ENCODE assay signal across 17 cellular contexts in the genomic region with DNA sequence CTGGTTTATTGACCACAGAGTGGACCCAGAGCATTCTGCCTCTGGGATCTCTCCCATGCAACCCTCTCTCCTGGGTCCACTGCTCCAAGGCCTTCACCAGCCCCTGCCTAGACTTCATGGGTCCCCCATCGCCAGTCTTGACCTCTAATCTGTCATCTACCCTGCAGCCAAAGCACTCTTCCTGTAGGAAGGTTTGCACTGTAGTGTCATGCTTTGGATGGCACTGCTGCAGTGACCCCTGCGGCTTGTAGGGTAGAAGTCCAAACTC. TPM values are rescaled to one million over a fixed set of nuclear protein-coding genes. Genes with fewer than 3 reads are reported as not detected.
DNase-seq lines count a peak whose midpoint lies in the region; ATAC-seq, FAIRE-seq and TF ChIP-seq lines count a peak whose summit lies in the region.
"Had no signal": no experiment of that assay in that cellular context is flagged by ENCODE, and none has a peak within 500 bp of the region (broad histone marks: within the 10 kb centered on the region; RNA-seq: fewer than 3 reads in every experiment).

No MANE protein-coding gene starts in this region.

- TF ChIP-seq CTCF in heart left ventricle (IDR thresholded peaks at IDR 0.05) (no peak), kidney (IDR thresholded peaks at IDR 0.05; ENCODE audit: borderline replicate concordance, extremely low read depth, insufficient read depth) (no peak)

- no peaks in the 10 kb centered on the region for H3K9me3 Mint-ChIP-seq in stimulated activated naive B cell treated with anti-CD40 and anti-IgM and Interleukin-4, amounts not matched to agents 10 μg/mL and 1 μg/mL and 100 μg/mL, for 72 hours
- H3K9me3 Mint-ChIP-seq: CD8-positive, alpha-beta T cell had no signal

- no peak for TF ChIP-seq POLR2A in heart left ventricle (IDR thresholded peaks at IDR 0.05)

- intact Hi-C loops in cardiac septum (cut with DNase I) (loop anchor here (5.0 kb wide), 1 partner anchor 60 kb away; no protein-coding TSS in a partner anchor), heart left ventricle (cut with DNase I) (no loop called here), kidney (cut with DNase I) (no loop called here)

- WGBS in heart left ventricle, 4 donors: 95 to 100% (median 97%) methylated on average over 2 of the region's 2 CpGs

- H3K4me1 ChIP-seq in heart left ventricle (peaks cover 0 to 15% (median 11%) of the 10 kb centered on the region in 12 donors), NT2/D1 (ENCODE audit: insufficient read depth, insufficient read length) (peaks cover 6% of the 10 kb centered on the region), kidney (ENCODE audit: control insufficient read depth in 1 of 2, insufficient read depth in 1 of 2, low read depth in 1 of 2, low read length in 2 of 2) (no peaks in the 10 kb centered on the region)

- H3K36me3 Mint-ChIP-seq in stimulated activated naive B cell treated with anti-CD40 and anti-IgM and Interleukin-4, amounts not matched to agents 10 μg/mL and 1 μg/mL and 100 μg/mL, for 72 hours: peaks cover 0 to 3% of the 10 kb centered on the region in 2 donors
- H3K36me3 Mint-ChIP-seq: CD8-positive, alpha-beta T cell had no signal

- H3K27me3 ChIP-seq in heart left ventricle (no peaks in the 10 kb centered on the region), NT2/D1 (ENCODE audit: insufficient read depth, insufficient read length) (no peaks in the 10 kb centered on the region)

- H3K27ac Mint-ChIP-seq in stimulated activated naive B cell treated with anti-CD40 and anti-IgM and Interleukin-4, amounts not matched to agents 10 μg/mL and 1 μg/mL and 100 μg/mL, for 72 hours: peak overlapping the region; percentile 95
- H3K27ac Mint-ChIP-seq: CD8-positive, alpha-beta T cell had no signal

- peaks cover 38 to 61% of the 10 kb centered on the region in 2 donors for H3K4me1 Mint-ChIP-seq in stimulated activated naive B cell treated with anti-CD40 and anti-IgM and Interleukin-4, amounts not matched to agents 10 μg/mL and 1 μg/mL and 100 μg/mL, for 72 hours

- peak overlapping the region; percentile 70 to 76 for H3K4me3 Mint-ChIP-seq in stimulated activated naive B cell treated with anti-CD40 and anti-IgM and Interleukin-4, amounts not matched to agents 10 μg/mL and 1 μg/mL and 100 μg/mL, for 72 hours
- H3K4me3 Mint-ChIP-seq: CD8-positive, alpha-beta T cell had no signal

- H3K4me3 ChIP-seq in heart left ventricle: no peak overlapping the region
- no peak overlapping the region for H3K4me3 ChIP-seq in NT2/D1 (ENCODE audit: insufficient read length, low read depth)
- no peak overlapping the region for H3K4me3 ChIP-seq in kidney (ENCODE audit: low read length in 2 of 2)

- H3K9ac ChIP-seq in NT2/D1 (ENCODE audit: insufficient read length, low read depth) (peak overlapping the region; percentile 4), kidney (ENCODE audit: low read length in 2 of 2) (no peak overlapping the region)

- no peaks in the 10 kb centered on the region for H3K27me3 Mint-ChIP-seq in stimulated activated naive B cell treated with anti-CD40 and anti-IgM and Interleukin-4, amounts not matched to agents 10 μg/mL and 1 μg/mL and 100 μg/mL, for 72 hours

- H3K36me3 ChIP-seq in heart left ventricle (no peaks in the 10 kb centered on the region), NT2/D1 (ENCODE audit: insufficient read depth, insufficient read length, low read length) (no peaks in the 10 kb centered on the region), kidney (ENCODE audit: control insufficient read depth in 1 of 2, insufficient read depth in 2 of 2, low read length in 2 of 2) (peaks cover 0 to 5% of the 10 kb centered on the region in 2 donors)

- H3K27ac ChIP-seq in heart left ventricle (no peak overlapping the region), kidney (ENCODE audit: low read depth in 2 of 2, low read length in 2 of 2) (no peak overlapping the region)

- ATAC-seq in heart left ventricle (no peak), HG03135 (IDR thresholded peaks at IDR 0.05; ENCODE audit: unreplicated experiment) (no peak)
- ATAC-seq in stimulated activated naive B cell treated with anti-CD40 and anti-IgM and Interleukin-4, amounts not matched to agents 10 μg/mL and 1 μg/mL and 100 μg/mL, for 72 hours (replicated peaks): no peak
- ATAC-seq: CD8-positive, alpha-beta T cell; Panc1 had no signal

- FAIRE-seq in kidney (lab: Jason Lieb, UNC): no peak
- FAIRE-seq: H54 had no signal

- no peaks in the 10 kb centered on the region for H3K9me3 ChIP-seq in heart left ventricle
- no peaks in the 10 kb centered on the region for H3K9me3 ChIP-seq in NT2/D1 (ENCODE audit: insufficient read depth, low read length)
- H3K9me3 ChIP-seq in kidney (ENCODE audit: control insufficient read depth in 1 of 2, low read length in 2 of 2): no peaks in the 10 kb centered on the region

- DNase-seq in cardiac septum (ENCODE audit: low spot score) (peak; percentile 33), heart left ventricle (no peak), NT2/D1 (ENCODE audit: low read depth, low spot score) (no peak), kidney (peak; percentile 15), T-helper 2 cell (no peak)
- no peak for DNase-seq in stimulated activated naive B cell treated with anti-CD40 and anti-IgM and Interleukin-4, amounts not matched to agents 10 μg/mL and 1 μg/mL and 100 μg/mL, for 72 hours
- DNase-seq in stimulated activated CD4-positive, alpha-beta T cell treated with anti-CD3 and anti-CD28 coated beads, Interleukin-15, amount 100 ng/mL, for 24 hours: no peak
- DNase-seq: ACHN, DND-41, Karpas-422, NCI-H1105 treated with DMSO at 0.1 percent for 48 hours, NCI-H187 treated with DMSO at 0.1 percent for 48 hours, NCI-H446 had no signal

RNA-seq across cellular contexts. Expression of a gene that starts 41.7 kb away (rescaled TPM):
- total RNA-seq in cardiac septum (0.78 TPM), heart left ventricle (1 to 10 TPM in 3 of 9 donors, under 1 TPM in 6; 0.20 to 2.1 (median 0.70) TPM), kidney (11.0 TPM)
- polyA plus RNA-seq in heart left ventricle (1 to 10 TPM; 1.1 to 1.6 TPM), kidney (ENCODE audit: insufficient read depth, low read depth, low replicate concordance) (22.2 TPM)

RNA-seq across cellular contexts. Expression of a gene that starts 50.9 kb away (rescaled TPM):
- total RNA-seq in cardiac septum (40.7 TPM), heart left ventricle (10 to 100 TPM; 37.6 to 62.2 (median 45.8) TPM), kidney (35.8 TPM)
- polyA plus RNA-seq in heart left ventricle (10 to 100 TPM; 46.5 to 57.5 TPM), kidney (ENCODE audit: insufficient read depth, low read depth, low replicate concordance) (29.8 TPM)

Comparison
In these comparisons a context has a peak if more than half of its experiments do, and no peak if none do; other contexts are left out.
1. DNase-seq: peak in cardiac septum (single experiment) and kidney (single experiment); none in heart left ventricle (0 of 5), NT2/D1 (single experiment), stimulated activated naive B cell treated with anti-CD40 and anti-IgM and Interleukin-4, amounts not matched to agents 10 μg/mL and 1 μg/mL and 100 μg/mL, for 72 hours (single experiment), T-helper 2 cell (0 of 5) and stimulated activated CD4-positive, alpha-beta T cell treated with anti-CD3 and anti-CD28 coated beads, Interleukin-15, amount 100 ng/mL, for 24 hours (single experiment).